Comparison of ENCODE assay signal across 6 cellular contexts in genomic region chr17:40063915-40064531, GRCh38. TPM values are rescaled to one million over a fixed set of nuclear protein-coding genes. Genes with fewer than 3 reads are reported as not detected.
DNase-seq lines count a peak whose midpoint lies in the region; ATAC-seq lines count a peak whose summit lies in the region.

No MANE protein-coding gene starts in this region.

- peak overlapping the region; percentile 1 for H3K23ac ChIP-seq in trophoblast cell (ENCODE audit: low read length)

- peaks cover 8% of the 10 kb centered on the region for H3K79me1 ChIP-seq in trophoblast cell (ENCODE audit: low read length)

- no peak overlapping the region for H3K9ac ChIP-seq in trophoblast cell (ENCODE audit: low read length)

- no peaks in the 10 kb centered on the region for H3K79me2 ChIP-seq in trophoblast cell (ENCODE audit: control insufficient read depth, insufficient read depth, low read length, poor library complexity)

- DNase-seq in NAMALWA (ENCODE audit: low spot score) (peak; percentile 31), trophoblast cell (peak in 1 of 2 donors; percentile 22), OCI-M2 (lab: John Stamatoyannopoulos, UW; ENCODE audit: unreplicated experiment) (no peak)
- no peak for DNase-seq in NK-92 treated with Interleukin-12 subunit alpha and Interleukin-12 subunit beta, amount 100 ng/mL, for 24 hours (lab: John Stamatoyannopoulos, UW)

- no peaks in the 10 kb centered on the region for H3K9me3 ChIP-seq in trophoblast cell (ENCODE audit: insufficient read depth, low read depth, low read length)

- no peak overlapping the region for H3K14ac ChIP-seq in trophoblast cell (ENCODE audit: low read length)

- H3K4me3 ChIP-seq in trophoblast cell (ENCODE audit: low read depth, low read length): no peak overlapping the region

- no peak for ATAC-seq in HG03280 (IDR thresholded peaks at IDR 0.05; ENCODE audit: unreplicated experiment)

- no peak overlapping the region for H2AK5ac ChIP-seq in trophoblast cell (ENCODE audit: low read length)

- H3K4me2 ChIP-seq in trophoblast cell (ENCODE audit: low read length): peak overlapping the region; percentile 96

- H3K4me1 ChIP-seq in trophoblast cell (ENCODE audit: control insufficient read depth in 1 of 2, insufficient read depth in 2 of 2, low read length in 2 of 2): peaks cover 0 to 17% of the 10 kb centered on the region in 2 experiments

- peaks cover 56% of the 10 kb centered on the region for H3K4me1 Mint-ChIP-seq in dendritic cell treated with granulocyte-macrophage colony-stimulating factor and Interleukin-4, amounts not matched to agents 40 ng/mL and 50 ng/mL, for 4 days (ENCODE audit: low read depth)

- no peaks in the 10 kb centered on the region for H3K36me3 ChIP-seq in trophoblast cell (ENCODE audit: control insufficient read depth in 1 of 2, insufficient read depth in 2 of 2, low read length in 2 of 2)

- no peak overlapping the region for H4K8ac ChIP-seq in trophoblast cell (ENCODE audit: low read depth, low read length)

- H2BK5ac ChIP-seq in trophoblast cell (ENCODE audit: low read depth, low read length, poor library complexity): no peak overlapping the region

- peak overlapping the region; percentile 38 for H3K27ac Mint-ChIP-seq in dendritic cell treated with granulocyte-macrophage colony-stimulating factor and Interleukin-4, amounts not matched to agents 40 ng/mL and 50 ng/mL, for 4 days

- H3K27me3 ChIP-seq in trophoblast cell (ENCODE audit: insufficient read depth, low read length): no peaks in the 10 kb centered on the region

- intact Hi-C loops in dendritic cell treated with granulocyte-macrophage colony-stimulating factor and Interleukin-4, amounts not matched to agents 40 ng/mL and 50 ng/mL, for 4 days (cut with micrococcal nuclease): no loop called here

- H4K12ac ChIP-seq in trophoblast cell (ENCODE audit: low read depth, low read length): no peak overlapping the region

- peak overlapping the region; percentile 79 for H3K4me3 Mint-ChIP-seq in dendritic cell treated with granulocyte-macrophage colony-stimulating factor and Interleukin-4, amounts not matched to agents 40 ng/mL and 50 ng/mL, for 4 days

- no peaks in the 10 kb centered on the region for H3K9me3 Mint-ChIP-seq in dendritic cell treated with granulocyte-macrophage colony-stimulating factor and Interleukin-4, amounts not matched to agents 40 ng/mL and 50 ng/mL, for 4 days

- no peak overlapping the region for H3K18ac ChIP-seq in trophoblast cell (ENCODE audit: low read length)

- no peak overlapping the region for H3K4ac ChIP-seq in trophoblast cell (ENCODE audit: low read depth, low read length)

- no peak overlapping the region for H2AFZ ChIP-seq in trophoblast cell (ENCODE audit: insufficient read depth, low read length, poor library complexity)

- peaks cover 34% of the 10 kb centered on the region for H3K27me3 Mint-ChIP-seq in dendritic cell treated with granulocyte-macrophage colony-stimulating factor and Interleukin-4, amounts not matched to agents 40 ng/mL and 50 ng/mL, for 4 days

- no peak overlapping the region for H3K27ac ChIP-seq in trophoblast cell (ENCODE audit: low read depth, low read length)

- H2BK120ac ChIP-seq in trophoblast cell (ENCODE audit: insufficient read depth, low read length, poor library complexity): no peak overlapping the region

- no peak overlapping the region for H2BK12ac ChIP-seq in trophoblast cell (ENCODE audit: low read length)

- no CpG with 5 or more reads among the region's 9 CpGs for WGBS in trophoblast cell (ENCODE audit: extremely low coverage, insufficient coverage, insufficient read length)

- no peak overlapping the region for H4K91ac ChIP-seq in trophoblast cell (ENCODE audit: low read depth, low read length)

- no peaks in the 10 kb centered on the region for H3K36me3 Mint-ChIP-seq in dendritic cell treated with granulocyte-macrophage colony-stimulating factor and Interleukin-4, amounts not matched to agents 40 ng/mL and 50 ng/mL, for 4 days (ENCODE audit: low read depth)

RNA-seq across cellular contexts. Expression of gene THRA, which starts 1.3 kb away (rescaled TPM):
- 4.1 TPM in 2 replicates for polyA plus RNA-seq in trophoblast cell (2013)

RNA-seq across cellular contexts. Expression of gene MED24, which starts 9.8 kb away (rescaled TPM):
- 44.7 and 45.9 TPM in 2 replicates for polyA plus RNA-seq in trophoblast cell (2013)

RNA-seq across cellular contexts. Expression of gene NR1D1, which starts 36.4 kb away (rescaled TPM):
- 2.0 and 2.2 TPM in 2 replicates for polyA plus RNA-seq in trophoblast cell (2013)

RNA-seq across cellular contexts. Expression of gene CSF3, which starts 48.8 kb away (rescaled TPM):
- not detected in 2 replicates for polyA plus RNA-seq in trophoblast cell (2013)

RNA-seq across cellular contexts. Expression of gene MSL1, which starts 57.7 kb away (rescaled TPM):
- 52.5 and 54.4 TPM in 2 replicates for polyA plus RNA-seq in trophoblast cell (2013)
